8 cellular contexts compared by ENCODE assay signal in the genomic region with DNA sequence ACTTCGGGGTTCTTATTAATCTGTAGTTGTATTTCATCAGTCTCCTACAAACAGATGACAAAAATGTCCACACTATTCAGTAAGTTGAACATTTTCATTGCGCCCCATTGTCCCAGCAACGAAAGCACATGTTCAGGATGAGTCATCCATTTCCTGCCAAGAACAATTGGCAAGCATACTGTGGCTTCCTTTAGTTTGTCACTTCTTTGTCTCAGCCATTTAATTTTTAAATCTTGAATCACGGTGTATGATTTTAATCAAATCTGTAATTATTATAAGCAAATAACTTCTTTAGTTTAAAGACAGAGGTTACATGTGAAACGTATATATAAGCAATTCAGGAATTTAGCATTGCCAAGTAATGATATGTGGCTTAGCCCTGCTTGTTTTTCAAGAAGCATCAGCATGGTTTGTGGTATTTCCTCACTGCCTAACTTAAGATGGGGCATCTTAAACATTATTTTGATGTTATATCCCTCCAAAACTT.
DNase-seq lines count a peak whose midpoint lies in the region; ATAC-seq, FAIRE-seq and TF ChIP-seq lines count a peak whose summit lies in the region.

No MANE protein-coding gene starts in this region.

- H3K9ac ChIP-seq in adipocyte (ENCODE audit: low read length) = peak overlapping the region; percentile 5

- WGBS in small intestine, 3 donors = 17 to 21% (median 17%) methylated on average over 5 of the region's 5 CpGs

- TF ChIP-seq CTCF in Panc1 (IDR thresholded peaks at IDR 0.05) = no peak

- H3K9me3 ChIP-seq in Panc1 (ENCODE audit: control insufficient read depth, insufficient read depth, low read depth, low read length) = peaks cover 23% of the 10 kb centered on the region; the same call in 1 of the 2 replicates
- no peaks in the 10 kb centered on the region for H3K9me3 ChIP-seq in adipocyte (ENCODE audit: control insufficient read depth, low read length)
- H3K9me3 ChIP-seq in small intestine (ENCODE audit: control insufficient read depth, low read depth) = no peaks in the 10 kb centered on the region

- CTCF ChIA-PET in Panc1 (lab: Charles Lee) = no interaction called here

- intact Hi-C loops in Panc1 (cut with micrococcal nuclease; ENCODE audit: unreplicated experiment) = loop anchor here (5.0 to 10.0 kb wide), 4 partner anchors 45 to 300 kb away; a partner anchor contains a TSS

- POLR2A ChIA-PET in Panc1 (lab: Charles Lee) = no interaction called here

- peaks cover 70% of the 10 kb centered on the region for H3K4me1 ChIP-seq in Panc1 (ENCODE audit: control insufficient read depth, insufficient read depth, low read length)
- peaks cover 47% of the 10 kb centered on the region for H3K4me1 ChIP-seq in adipocyte (ENCODE audit: control insufficient read depth, insufficient read depth, low read length)
- H3K4me1 ChIP-seq in small intestine (ENCODE audit: control insufficient read depth in 2 of 2, insufficient read depth in 1 of 2, low read depth in 1 of 2, low read length in 1 of 2) = peaks cover 0 to 18% of the 10 kb centered on the region in 2 donors

- in situ Hi-C loops in Panc1 (cut with HindIII; ENCODE audit: low pct_unique_long_range_greater_than_20kb, low sequenced_read_pairs) = no loop called here

- no peaks in the 10 kb centered on the region for H3K27me3 ChIP-seq in Panc1 (ENCODE audit: control insufficient read depth, insufficient read depth, low read length)
- H3K27me3 ChIP-seq in adipocyte (replicated peaks; ENCODE audit: control insufficient read depth, insufficient read depth, low read length) = no peaks in the 10 kb centered on the region
- no peaks in the 10 kb centered on the region for H3K27me3 ChIP-seq in small intestine (ENCODE audit: control insufficient read depth in 2 of 2, insufficient read depth in 2 of 2, low read length in 2 of 2)

- ATAC-seq in GM18867 (IDR thresholded peaks at IDR 0.05; ENCODE audit: unreplicated experiment) (peak; percentile 87), HG03159 (IDR thresholded peaks at IDR 0.05; ENCODE audit: unreplicated experiment) (peak; percentile 80), Panc1 (no peak)

- H3K36me3 ChIP-seq in Panc1 (ENCODE audit: control insufficient read depth, insufficient read depth, low read length) = no peaks in the 10 kb centered on the region
- H3K36me3 ChIP-seq in adipocyte (ENCODE audit: control insufficient read depth, insufficient read depth, low read length, severe bottlenecking) = no peaks in the 10 kb centered on the region
- H3K36me3 ChIP-seq in small intestine (ENCODE audit: control insufficient read depth in 2 of 2, insufficient read depth in 2 of 2, low read length in 2 of 2) = no peaks in the 10 kb centered on the region

- FAIRE-seq in small intestine (lab: Jason Lieb, UNC) = peak; percentile 82

- DNase-seq in AML-193 (lab: John Stamatoyannopoulos, UW) (peak; percentile 78 to 85), Panc1 (ENCODE audit: low read depth, low spot score) (no peak), adipocyte (ENCODE audit: low read depth) (peak; percentile 90), hepatic stellate cell (ENCODE audit: low spot score) (peak; percentile 40), small intestine (peak; percentile 60), 8988T (no peak)

- H3K27ac ChIP-seq in Panc1 (ENCODE audit: low read length) = peak overlapping the region; percentile 100
- H3K27ac ChIP-seq in small intestine (ENCODE audit: low read depth in 1 of 2, low read length in 1 of 2) = peak overlapping the region in 1 of 2 donors; percentile 70

- BruUV-seq in Panc1 (replicated peaks; lab: Mats Ljungman, UMichigan) = no TSS peak

- H3K4me3 ChIP-seq in Panc1 (ENCODE audit: low read depth in 2 of 2, low read length in 2 of 2) = no peak overlapping the region
- H3K4me3 ChIP-seq in adipocyte (ENCODE audit: low read length) = peak overlapping the region; percentile 42
- no peak overlapping the region for H3K4me3 ChIP-seq in small intestine (ENCODE audit: low read depth in 1 of 2, low read length in 2 of 2)

Comparison
In these comparisons a context has a peak if more than half of its experiments do, and no peak if none do; other contexts are left out.
1. DNase-seq: peak in AML-193 (2 of 2), adipocyte (single experiment), hepatic stellate cell (single experiment) and small intestine (single experiment); none in Panc1 (single experiment) and 8988T (single experiment).